9 cellular contexts compared by ENCODE assay signal in genomic region chr9:4679268-4680177, GRCh38. TPM values are rescaled to one million over a fixed set of nuclear protein-coding genes. Genes with fewer than 3 reads are reported as not detected.
DNase-seq lines count a peak whose midpoint lies in the region; ATAC-seq, FAIRE-seq and TF ChIP-seq lines count a peak whose summit lies in the region.
"Had no signal": no experiment of that assay in that cellular context is flagged by ENCODE, and none has a peak within 500 bp of the region (broad histone marks: within the 10 kb centered on the region; RNA-seq: fewer than 3 reads in every experiment).

Gene CDC37L1 (plus strand): TSS chr9:4679569. CDS start chr9:4679768, 199 bp downstream.

- no peaks in the 10 kb centered on the region for H3K9me3 Mint-ChIP-seq in activated B cell treated with CpG ODN at 0.5 μM for 24 hours
- no peaks in the 10 kb centered on the region for H3K9me3 Mint-ChIP-seq in central memory CD8-positive, alpha-beta T cell
- H3K9me3 Mint-ChIP-seq: dendritic cell treated with granulocyte-macrophage colony-stimulating factor and Interleukin-4, amounts not matched to agents 40 ng/mL and 50 ng/mL, for 4 days had no signal

- peaks cover 7% of the 10 kb centered on the region for H3K4me1 Mint-ChIP-seq in activated B cell treated with CpG ODN at 0.5 μM for 24 hours
- peaks cover 13% of the 10 kb centered on the region for H3K4me1 Mint-ChIP-seq in central memory CD8-positive, alpha-beta T cell

- POLR2A ChIA-PET in activated B cell treated with CpG ODN at 0.5 μM for 24 hours (lab: Charles Lee): interaction anchor here (0.6 to 1.5 kb wide), 14 partner anchors 14 to 1733 kb away, joined by 3 to 21 read pairs (median 5); partner anchors contain the start of genes AK3, JAK2, PLGRKT and PLPP6

- peak; percentile 33 for FAIRE-seq in islet of Langerhans (lab: Jason Lieb, UNC)

- peak; percentile 76 for DNase-seq in AG09309 (ENCODE audit: low read depth)
- DNase-seq in NCI-H226: peak; percentile 87
- DNase-seq in activated B cell treated with CpG ODN at 0.5 μM for 24 hours: peak; percentile 100
- peak; percentile 99 to 100 for DNase-seq in central memory CD8-positive, alpha-beta T cell (ENCODE audit: low spot score in 2 of 2)
- DNase-seq in stimulated activated CD4-positive, alpha-beta T cell treated with anti-CD3 and anti-CD28 coated beads, Interleukin-12 subunit alpha, Interleukin-12 subunit beta, amount 100 ng/mL, for 4 hours: peak; percentile 99

- intact Hi-C loops in activated B cell treated with CpG ODN at 0.5 μM for 24 hours (cut with micrococcal nuclease): loop anchor here (1.0 to 5.0 kb wide), 13 partner anchors 13 to 1835 kb away; partner anchors contain the start of genes AK3, ERMP1, JAK2 and PLPP6

- ATAC-seq in GM18909 (IDR thresholded peaks at IDR 0.05; ENCODE audit: poor library complexity, unreplicated experiment) (peak; percentile 96), HG03175 (IDR thresholded peaks at IDR 0.05; ENCODE audit: unreplicated experiment) (peak; percentile 97), activated B cell treated with CpG ODN at 0.5 μM for 24 hours (ENCODE audit: low read depth) (peak; percentile 95)
- peak; percentile 95 for ATAC-seq in central memory CD8-positive, alpha-beta T cell (replicated peaks; ENCODE audit: extremely low read depth, poor library complexity, severe bottlenecking)

- no peaks in the 10 kb centered on the region for H3K27me3 Mint-ChIP-seq in activated B cell treated with CpG ODN at 0.5 μM for 24 hours
- no peaks in the 10 kb centered on the region for H3K27me3 Mint-ChIP-seq in central memory CD8-positive, alpha-beta T cell

- CTCF ChIA-PET in activated B cell treated with CpG ODN at 0.5 μM for 24 hours (lab: Charles Lee): interaction anchor here (0.6 to 1.4 kb wide), 4 partner anchors 14 to 307 kb away, joined by 3 to 5 read pairs (median 3); partner anchors contain the start of gene SPATA6L

- H3K4me3 ChIP-seq in AG09309 (ENCODE audit: control insufficient read depth, low read depth, low read length): peak within 1 kb of the TSS; percentile 93

- H3K4me3 Mint-ChIP-seq in activated B cell treated with CpG ODN at 0.5 μM for 24 hours: no peak within 1 kb of the TSS
- H3K4me3 Mint-ChIP-seq in central memory CD8-positive, alpha-beta T cell: no peak within 1 kb of the TSS
- H3K4me3 Mint-ChIP-seq: dendritic cell treated with granulocyte-macrophage colony-stimulating factor and Interleukin-4, amounts not matched to agents 40 ng/mL and 50 ng/mL, for 4 days had no signal

- no peak within 1 kb of the TSS for H3K27ac Mint-ChIP-seq in activated B cell treated with CpG ODN at 0.5 μM for 24 hours
- no peak within 1 kb of the TSS for H3K27ac Mint-ChIP-seq in central memory CD8-positive, alpha-beta T cell (ENCODE audit: low read depth)
- H3K27ac Mint-ChIP-seq: dendritic cell treated with granulocyte-macrophage colony-stimulating factor and Interleukin-4, amounts not matched to agents 40 ng/mL and 50 ng/mL, for 4 days had no signal

- TF ChIP-seq CTCF in AG09309 (IDR thresholded peaks at IDR 0.05; ENCODE audit: control insufficient read depth, insufficient read depth, low read depth, low read length, missing control alignments): peak; percentile 61
- TF ChIP-seq CTCF in activated B cell treated with CpG ODN at 0.5 μM for 24 hours (IDR thresholded peaks at IDR 0.05): no peak

- H3K36me3 Mint-ChIP-seq in activated B cell treated with CpG ODN at 0.5 μM for 24 hours (ENCODE audit: low read depth): peaks cover 9% of the 10 kb centered on the region
- peaks cover 8% of the 10 kb centered on the region for H3K36me3 Mint-ChIP-seq in central memory CD8-positive, alpha-beta T cell (ENCODE audit: insufficient read depth)

RNA-seq across cellular contexts. Expression of gene CDC37L1, which starts in this region (rescaled TPM):
- 12.3 and 14.7 TPM in 2 replicates for total RNA-seq in activated B cell treated with CpG ODN at 0.5 μM for 24 hours

Comparison
In these comparisons a context has a peak if more than half of its experiments do, and no peak if none do; other contexts are left out.
1. Peak in every context shown above with its lines: DNase-seq, ATAC-seq and H3K4me3 ChIP-seq.